In genomic region chr1:27332536-27333281, GRCh38 we compare ENCODE assay signal across 9 cellular contexts. TPM values are rescaled to one million over a fixed set of nuclear protein-coding genes. Genes with fewer than 3 reads are reported as not detected.
DNase-seq lines count a peak whose midpoint lies in the region; ATAC-seq, FAIRE-seq and TF ChIP-seq lines count a peak whose summit lies in the region.
"Had no signal": no experiment of that assay in that cellular context is flagged by ENCODE, and none has a peak within 500 bp of the region (broad histone marks: within the 10 kb centered on the region; RNA-seq: fewer than 3 reads in every experiment).

No MANE protein-coding gene starts in this region.

- H3K27me3 ChIP-seq in SU-DHL-6 (ENCODE audit: low read length) = no peaks in the 10 kb centered on the region

- H4K20me1 ChIP-seq in SU-DHL-6 (ENCODE audit: low read depth, low read length) = no peaks in the 10 kb centered on the region; the same call in 1 of the 2 replicates

- no peaks in the 10 kb centered on the region for H3K36me3 ChIP-seq in SU-DHL-6 (ENCODE audit: low read length)

- peak; percentile 28 for DNase-seq in AG10803 (ENCODE audit: low read depth)
- DNase-seq in GM19239 (ENCODE audit: insufficient read length, low spot score) = peak; percentile 63
- peak; percentile 62 for DNase-seq in astrocyte of the hippocampus (ENCODE audit: low read depth, low spot score)
- peak; percentile 91 for DNase-seq in iPS-NIHi7 (ENCODE audit: extremely low spot score)
- DNase-seq in stimulated activated CD4-positive, alpha-beta T cell treated with anti-CD3 and anti-CD28 coated beads, Interleukin-4, amount 100 ng/mL, for 24 hours = peak; percentile 61
- DNase-seq in mucosa of gallbladder (ENCODE audit: low spot score) = no peak

- peaks cover 28% of the 10 kb centered on the region for H3K79me2 ChIP-seq in SU-DHL-6 (ENCODE audit: insufficient read depth, low read length)

- no peak overlapping the region for H2AFZ ChIP-seq in SU-DHL-6 (ENCODE audit: low read depth, low read length, severe bottlenecking)

- H3K9me2 ChIP-seq in SU-DHL-6 (replicated peaks; ENCODE audit: insufficient read depth, low read length) = no peaks in the 10 kb centered on the region

- TF ChIP-seq CTCF in AG10803 (conservative IDR thresholded peaks at IDR 0.05; ENCODE audit: low read length) (peak; percentile 81), SU-DHL-6 (IDR thresholded peaks at IDR 0.05; ENCODE audit: insufficient read depth, low read length, poor library complexity, severe bottlenecking) (peak; percentile 60)

- H3K9ac ChIP-seq in SU-DHL-6 (ENCODE audit: low read length) = no peak overlapping the region

- H3F3A ChIP-seq in SU-DHL-6 (ENCODE audit: insufficient read depth) = no peaks in the 10 kb centered on the region

- H3K4me3 ChIP-seq in AG10803 (ENCODE audit: low read length) (no peak overlapping the region), SU-DHL-6 (ENCODE audit: insufficient read depth, low read length, poor library complexity, severe bottlenecking) (no peak overlapping the region)

- no peak for ATAC-seq in GM18858 (IDR thresholded peaks at IDR 0.05; ENCODE audit: unreplicated experiment)

- no peaks in the 10 kb centered on the region for H3K9me3 ChIP-seq in SU-DHL-6 (ENCODE audit: insufficient read depth, low read length)

- peak; percentile 84 for FAIRE-seq in GM19239 (lab: Jason Lieb, UNC)

- H3K27ac ChIP-seq in SU-DHL-6 (ENCODE audit: low read depth, low read length) = no peak overlapping the region

- no peak overlapping the region for H3K4me2 ChIP-seq in SU-DHL-6 (ENCODE audit: low read depth, low read length, poor library complexity, severe bottlenecking)

RNA-seq across cellular contexts. Expression of gene SYTL1, which starts 9.1 kb away (rescaled TPM):
- total RNA-seq in mucosa of gallbladder = 48.5 TPM

RNA-seq across cellular contexts. Expression of gene TMEM222, which starts 10.7 kb away (rescaled TPM):
- total RNA-seq in mucosa of gallbladder = 34.3 TPM

RNA-seq across cellular contexts. Expression of gene MAP3K6, which starts 34.1 kb away (rescaled TPM):
- total RNA-seq in mucosa of gallbladder = 50.9 TPM

RNA-seq across cellular contexts. Expression of gene FCN3, which starts 41.9 kb away (rescaled TPM):
- 3.5 TPM for total RNA-seq in mucosa of gallbladder
- total RNA-seq: urinary bladder had no signal

RNA-seq across cellular contexts. Expression of gene CD164L2, which starts 50.4 kb away (rescaled TPM):
- total RNA-seq in mucosa of gallbladder = 5.4 TPM
- total RNA-seq: urinary bladder had no signal
